Comparison of ENCODE assay signal across 1 cellular context in the genomic region with DNA sequence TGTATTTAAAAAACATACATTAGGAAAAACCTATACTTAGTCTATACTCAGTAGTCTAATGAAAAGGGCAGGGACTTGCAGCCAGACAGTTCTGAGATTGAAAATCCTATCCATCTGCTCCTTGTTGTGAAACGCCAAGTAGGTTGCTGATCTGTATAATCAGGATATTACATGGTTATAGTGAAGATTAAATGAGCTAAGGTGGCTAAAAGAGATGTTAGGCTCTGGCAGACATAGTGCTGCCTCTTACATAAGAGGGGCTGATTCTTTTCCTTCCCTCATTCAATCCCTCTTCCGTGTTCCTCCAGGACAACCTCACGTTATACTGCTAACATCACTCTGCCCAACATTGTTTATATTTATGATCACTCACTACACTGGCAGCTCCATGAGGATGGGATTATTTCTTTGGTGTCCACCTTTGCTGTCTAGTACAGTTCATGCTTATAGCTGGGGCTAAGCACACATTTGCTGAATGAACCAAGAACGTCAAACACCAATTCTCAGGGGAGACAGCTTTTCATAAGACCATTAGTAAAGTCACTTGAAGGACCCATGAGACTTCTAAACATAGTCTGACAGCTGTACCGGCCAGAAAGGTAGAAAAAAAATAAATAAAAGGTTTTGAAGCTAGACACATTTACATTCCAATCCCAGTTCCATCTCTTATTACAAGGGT.
TF ChIP-seq lines count a peak whose summit lies in the region.

No MANE protein-coding gene starts in this region.

TF ChIP-seq in IMR-90, 13 proteins besides CTCF, POLR2A, EP300 and RAD21 (continued from another document):
- TF ChIP-seq FOS (IDR thresholded peaks at IDR 0.05; ENCODE audit: low read depth, low read length) (no peak), RFX5 (IDR thresholded peaks at IDR 0.05; ENCODE audit: low read depth, low read length) (no peak), RCOR1 (IDR thresholded peaks at IDR 0.05; ENCODE audit: insufficient replicate concordance, low read length) (no peak), MAZ (IDR thresholded peaks at IDR 0.05; ENCODE audit: borderline replicate concordance, low read depth, low read length) (no peak), NFE2L2 (IDR thresholded peaks at IDR 0.05; ENCODE audit: low read depth, low read length) (no peak), SMC3 (IDR thresholded peaks at IDR 0.05; ENCODE audit: low read depth, low read length) (no peak), CHD1 (IDR thresholded peaks at IDR 0.05; ENCODE audit: low read depth, low read length) (no peak), MAFK (IDR thresholded peaks at IDR 0.05; ENCODE audit: low read depth, low read length) (no peak), BHLHE40 (IDR thresholded peaks at IDR 0.05; ENCODE audit: low read depth, low read length) (no peak)
- TF ChIP-seq, protein P1, sequence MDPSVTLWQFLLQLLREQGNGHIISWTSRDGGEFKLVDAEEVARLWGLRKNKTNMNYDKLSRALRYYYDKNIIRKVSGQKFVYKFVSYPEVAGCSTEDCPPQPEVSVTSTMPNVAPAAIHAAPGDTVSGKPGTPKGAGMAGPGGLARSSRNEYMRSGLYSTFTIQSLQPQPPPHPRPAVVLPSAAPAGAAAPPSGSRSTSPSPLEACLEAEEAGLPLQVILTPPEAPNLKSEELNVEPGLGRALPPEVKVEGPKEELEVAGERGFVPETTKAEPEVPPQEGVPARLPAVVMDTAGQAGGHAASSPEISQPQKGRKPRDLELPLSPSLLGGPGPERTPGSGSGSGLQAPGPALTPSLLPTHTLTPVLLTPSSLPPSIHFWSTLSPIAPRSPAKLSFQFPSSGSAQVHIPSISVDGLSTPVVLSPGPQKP (IDR thresholded peaks at IDR 0.05; ENCODE audit: borderline replicate concordance, low read depth, low read length) = no peak
